Comparison of ENCODE assay signal across 8 cellular contexts in the genomic region with DNA sequence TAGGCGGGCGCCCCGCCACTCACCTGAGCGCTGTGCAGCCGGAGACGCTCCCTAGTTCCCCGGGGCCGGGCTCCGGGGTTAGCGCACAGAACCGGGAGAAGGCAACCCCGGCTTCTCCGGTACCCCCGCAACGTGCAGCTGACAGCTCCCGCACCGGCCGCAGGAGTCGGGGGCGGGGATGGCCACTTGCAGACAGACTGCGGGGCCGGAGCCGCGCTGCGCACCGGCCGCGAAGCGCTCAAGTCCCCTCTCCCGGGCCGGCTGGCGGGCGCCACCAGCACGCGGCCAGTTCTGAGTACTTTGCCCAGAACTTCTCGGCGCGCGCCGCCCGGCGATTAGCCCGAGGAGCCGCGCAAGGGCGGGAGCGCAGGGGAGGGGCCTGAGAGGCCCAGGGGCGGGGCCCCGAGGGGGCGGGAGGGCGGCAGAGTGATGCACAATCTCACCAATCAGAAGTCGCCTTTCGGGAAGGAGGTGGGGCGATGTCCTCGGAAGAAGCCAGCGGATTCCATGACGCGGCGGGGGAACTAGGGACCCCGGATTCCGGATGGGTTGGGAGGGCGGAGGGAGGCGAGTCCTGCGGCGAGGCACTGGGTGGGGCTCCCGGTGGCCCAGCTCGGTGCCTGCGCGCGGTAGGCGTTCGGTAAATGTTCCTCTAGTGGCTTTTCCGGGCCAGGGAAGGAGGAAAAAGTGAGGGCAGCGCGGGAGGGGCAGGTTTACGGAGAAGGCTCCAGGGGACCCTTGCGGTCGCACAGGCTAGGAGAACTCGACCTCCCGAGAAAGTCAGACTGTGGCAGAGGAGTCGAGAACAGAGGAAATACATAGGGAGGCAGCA. TPM values are rescaled to one million over a fixed set of nuclear protein-coding genes. Genes with fewer than 3 reads are reported as not detected.
DNase-seq lines count a peak whose midpoint lies in the region; ATAC-seq and TF ChIP-seq lines count a peak whose summit lies in the region.

A gene with protein sequence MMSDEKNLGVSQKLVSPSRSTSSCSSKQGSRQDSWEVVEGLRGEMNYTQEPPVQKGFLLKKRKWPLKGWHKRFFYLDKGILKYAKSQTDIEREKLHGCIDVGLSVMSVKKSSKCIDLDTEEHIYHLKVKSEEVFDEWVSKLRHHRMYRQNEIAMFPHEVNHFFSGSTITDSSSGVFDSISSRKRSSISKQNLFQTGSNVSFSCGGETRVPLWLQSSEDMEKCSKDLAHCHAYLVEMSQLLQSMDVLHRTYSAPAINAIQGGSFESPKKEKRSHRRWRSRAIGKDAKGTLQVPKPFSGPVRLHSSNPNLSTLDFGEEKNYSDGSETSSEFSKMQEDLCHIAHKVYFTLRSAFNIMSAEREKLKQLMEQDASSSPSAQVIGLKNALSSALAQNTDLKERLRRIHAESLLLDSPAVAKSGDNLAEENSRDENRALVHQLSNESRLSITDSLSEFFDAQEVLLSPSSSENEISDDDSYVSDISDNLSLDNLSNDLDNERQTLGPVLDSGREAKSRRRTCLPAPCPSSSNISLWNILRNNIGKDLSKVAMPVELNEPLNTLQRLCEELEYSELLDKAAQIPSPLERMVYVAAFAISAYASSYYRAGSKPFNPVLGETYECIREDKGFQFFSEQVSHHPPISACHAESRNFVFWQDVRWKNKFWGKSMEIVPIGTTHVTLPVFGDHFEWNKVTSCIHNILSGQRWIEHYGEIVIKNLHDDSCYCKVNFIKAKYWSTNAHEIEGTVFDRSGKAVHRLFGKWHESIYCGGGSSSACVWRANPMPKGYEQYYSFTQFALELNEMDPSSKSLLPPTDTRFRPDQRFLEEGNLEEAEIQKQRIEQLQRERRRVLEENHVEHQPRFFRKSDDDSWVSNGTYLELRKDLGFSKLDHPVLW (minus strand): TSS at position 316 of the 832 bp plus-strand sequence. CDS start 87,706 bp downstream, outside the sequence.

- H3K4me3 Mint-ChIP-seq in activated CD4-positive, alpha-beta memory T cell treated with anti-CD3 and anti-CD28 coated beads, Interleukin-2, amount 10 ng/mL, durations not matched to agents 7 days and 5 days, result peak within 1 kb of the TSS; percentile 90

- ATAC-seq in GM19395 (IDR thresholded peaks at IDR 0.05; ENCODE audit: unreplicated experiment) (peak; percentile 76), HG03558 (IDR thresholded peaks at IDR 0.05; ENCODE audit: extremely low read depth, unreplicated experiment) (peak; percentile 44), lung (ENCODE audit: insufficient read depth, low FRiP score) (peak; percentile 93)

- POLR2A ChIA-PET in activated CD4-positive, alpha-beta memory T cell treated with anti-CD3 and anti-CD28 coated beads, Interleukin-2, amount 10 ng/mL, durations not matched to agents 7 days and 5 days (lab: Charles Lee), result interaction anchor here (0.6 to 7.1 kb wide), 40 partner anchors 9 to 179 kb away, joined by 3 to 174 read pairs (median 6); partner anchors contain the start of gene CYCS

- H3K4me1 Mint-ChIP-seq in activated CD4-positive, alpha-beta memory T cell treated with anti-CD3 and anti-CD28 coated beads, Interleukin-2, amount 10 ng/mL, durations not matched to agents 7 days and 5 days, result peaks cover 59% of the 10 kb centered on the region

- H3K36me3 ChIP-seq in lung (ENCODE audit: control insufficient read depth in 2 of 2, insufficient read depth in 2 of 2, low read length in 2 of 2), result no peaks in the 10 kb centered on the region

- H3K27ac Mint-ChIP-seq in activated CD4-positive, alpha-beta memory T cell treated with anti-CD3 and anti-CD28 coated beads, Interleukin-2, amount 10 ng/mL, durations not matched to agents 7 days and 5 days, result peak within 1 kb of the TSS; percentile 88

- peaks cover 35% of the 10 kb centered on the region for H3K36me3 Mint-ChIP-seq in activated CD4-positive, alpha-beta memory T cell treated with anti-CD3 and anti-CD28 coated beads, Interleukin-2, amount 10 ng/mL, durations not matched to agents 7 days and 5 days (ENCODE audit: low read depth)

- DNase-seq in CD1c-positive myeloid dendritic cell (ENCODE audit: extremely low spot score) (peak; percentile 99), NCI-H774 (lab: John Stamatoyannopoulos, UW) (peak; percentile 84), ecto neural progenitor cell (ENCODE audit: low spot score) (peak; percentile 96), lung (ENCODE audit: low spot score) (peak; percentile 95)
- peak; percentile 96 for DNase-seq in activated CD4-positive, alpha-beta memory T cell treated with anti-CD3 and anti-CD28 coated beads, Interleukin-2, amount 10 ng/mL, durations not matched to agents 7 days and 5 days
- peak; percentile 91 to 96 (median 92) for DNase-seq in stimulated activated CD4-positive, alpha-beta T cell treated with anti-CD3 and anti-CD28 coated beads, TNF-alpha, amount 100 ng/mL, for 24 hours (ENCODE audit: low read depth in 3 of 3)

- H3K9me3 ChIP-seq in lung (ENCODE audit: control insufficient read depth in 2 of 2, insufficient read depth in 1 of 2, low read length in 1 of 2), result no peaks in the 10 kb centered on the region

- H3K27me3 Mint-ChIP-seq in activated CD4-positive, alpha-beta memory T cell treated with anti-CD3 and anti-CD28 coated beads, Interleukin-2, amount 10 ng/mL, durations not matched to agents 7 days and 5 days, result no peaks in the 10 kb centered on the region

- peak within 1 kb of the TSS; percentile 82 to 95 for H3K27ac ChIP-seq in lung (ENCODE audit: low read depth in 1 of 2, low read length in 1 of 2)

- H3K9me3 Mint-ChIP-seq in activated CD4-positive, alpha-beta memory T cell treated with anti-CD3 and anti-CD28 coated beads, Interleukin-2, amount 10 ng/mL, durations not matched to agents 7 days and 5 days, result no peaks in the 10 kb centered on the region

- H3K4me3 ChIP-seq in lung, result peak within 1 kb of the TSS; percentile 69

- CTCF ChIA-PET in activated CD4-positive, alpha-beta memory T cell treated with anti-CD3 and anti-CD28 coated beads, Interleukin-2, amount 10 ng/mL, durations not matched to agents 7 days and 5 days (lab: Charles Lee), result interaction anchor here (0.5 to 8.1 kb wide), 45 partner anchors 9 to 177 kb away, joined by 3 to 90 read pairs (median 5); partner anchors contain the start of gene CYCS

- no peaks in the 10 kb centered on the region for H3K27me3 ChIP-seq in lung (ENCODE audit: control insufficient read depth, insufficient read depth)

- H3K4me1 ChIP-seq in lung (ENCODE audit: control insufficient read depth in 2 of 2, insufficient read depth in 2 of 2, low read length in 2 of 2), result peaks cover 0 to 8% of the 10 kb centered on the region in 2 donors

- TF ChIP-seq CTCF in lung (IDR thresholded peaks at IDR 0.05; ENCODE audit: control extremely low read depth, extremely low read depth), result no peak

- whole genome bisulfite sequencing in lung, 2 donors, result 1% methylated on average over 59 to 81 of the region's 81 CpGs

RNA-seq across cellular contexts. Expression of the gene that starts here (rescaled TPM):
- total RNA-seq in activated CD4-positive, alpha-beta memory T cell treated with anti-CD3 and anti-CD28 coated beads, Interleukin-2, amount 10 ng/mL, durations not matched to agents 7 days and 5 days, result 10 to 100 TPM; 90.3 to 99.9 TPM
- total RNA-seq in lung, result 10 to 100 TPM; 31.5 to 32.0 TPM
- 1 to 10 TPM; 8.6 to 9.3 TPM for polyA plus RNA-seq in lung

Comparison
In these comparisons a context has a peak if more than half of its experiments do, and no peak if none do; other contexts are left out.
1. Peak in every context shown above with its lines: DNase-seq, ATAC-seq, H3K4me3 ChIP-seq and H3K27ac ChIP-seq.